In the genomic region with DNA sequence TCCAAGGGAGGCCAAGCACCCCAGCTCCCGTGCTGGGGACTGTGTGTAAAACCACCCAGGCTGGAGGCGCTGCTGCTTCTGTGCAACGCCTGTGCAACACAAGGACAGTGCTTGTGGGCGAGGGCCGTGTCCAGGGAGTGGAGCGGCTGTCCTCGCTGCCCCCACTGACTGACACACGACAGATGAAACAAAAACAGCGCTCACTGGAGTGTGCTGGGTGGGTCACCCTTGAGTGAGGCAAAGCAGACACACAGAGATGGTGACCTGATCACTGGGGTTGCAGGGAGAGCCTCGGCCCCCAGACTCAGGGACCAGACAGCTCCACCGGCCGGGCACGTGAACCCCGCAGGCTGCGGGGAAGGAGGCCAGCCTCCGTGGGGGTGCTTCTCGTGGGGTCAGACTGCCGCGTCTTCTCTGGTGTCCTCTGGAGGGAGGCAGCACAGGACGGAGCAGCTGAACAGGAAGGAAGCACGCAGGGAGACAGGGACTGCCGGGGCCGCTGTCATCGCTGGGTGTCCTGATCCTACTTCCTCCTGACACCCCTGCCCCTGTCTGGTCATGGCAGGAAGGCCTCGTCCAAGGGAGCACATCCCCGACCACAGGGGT, we compare ENCODE assay signal across 17 cellular contexts.
DNase-seq lines count a peak whose midpoint lies in the region; ATAC-seq and TF ChIP-seq lines count a peak whose summit lies in the region.
"Had no signal": no experiment of that assay in that cellular context is flagged by ENCODE, and none has a peak within 500 bp of the region (broad histone marks: within the 10 kb centered on the region; RNA-seq: fewer than 3 reads in every experiment).

No MANE protein-coding gene starts in this region.

- H3K4me1 Mint-ChIP-seq in nephron progenitor cell: peaks cover 40% of the 10 kb centered on the region
- H3K4me1 Mint-ChIP-seq: activated naive CD8-positive, alpha-beta T cell treated with anti-CD3 and anti-CD28 coated beads, Interleukin-2, amount 50 U/mL, for 24 hours had no signal

- no peaks in the 10 kb centered on the region for H3K36me3 Mint-ChIP-seq in nephron progenitor cell (ENCODE audit: low read depth)
- H3K36me3 Mint-ChIP-seq: activated CD8-positive, alpha-beta memory T cell treated with anti-CD3 and anti-CD28 coated beads, Interleukin-2, amount 10 ng/mL, durations not matched to agents 7 days and 5 days had no signal

- POLR2A ChIA-PET in GM10248 (lab: Yijun Ruan, JAX) (no interaction called here), OCI-LY7 (lab: Charles Lee) (interaction anchor here (0.8 kb wide), 1 partner anchor 18 kb away, joined by 3 read pairs; no protein-coding TSS in a partner anchor)

- H3K27ac ChIP-seq in OCI-LY7 (ENCODE audit: low read depth, low read length, poor library complexity, severe bottlenecking): no peak overlapping the region
- H3K27ac ChIP-seq: brain microvascular endothelial cell, colonic mucosa, transverse colon had no signal

- no peaks in the 10 kb centered on the region for H3K9me3 Mint-ChIP-seq in nephron progenitor cell
- H3K9me3 Mint-ChIP-seq: activated naive CD8-positive, alpha-beta T cell treated with anti-CD3 and anti-CD28 coated beads, Interleukin-2, amount 50 U/mL, for 24 hours; activated T-helper 2 cell treated with anti-CD3 and anti-CD28 coated beads, Interferon-gamma antibody, Interleukin-2, Interleukin-4, amounts not matched to agents 10 μg/mL and 5 μg/mL and 100 μg/mL, durations not matched to agents 14 hours and 24 hours and 36 hours had no signal

- DNase-seq in GM10248 (ENCODE audit: extremely low spot score) (peak; percentile 11), nephron progenitor cell (peak; percentile 26), OCI-LY7 (ENCODE audit: low spot score) (no peak), AG08395 (ENCODE audit: low spot score) (no peak)
- DNase-seq in activated effector memory CD4-positive, alpha-beta T cell treated with Interleukin-2 at 50 U/mL for 16 hours: no peak
- DNase-seq: activated CD4-positive, alpha-beta T cell treated with anti-CD3 and anti-CD28 coated beads for 4 hours; activated CD8-positive, alpha-beta memory T cell treated with anti-CD3 and anti-CD28 coated beads, Interleukin-2, amount 10 ng/mL, durations not matched to agents 7 days and 5 days; activated naive CD8-positive, alpha-beta T cell treated with anti-CD3 and anti-CD28 coated beads, Interleukin-2, amount 50 U/mL, for 24 hours; brain microvascular endothelial cell; colonic mucosa; NCI-H226; stimulated activated naive CD4-positive, alpha-beta T cell; transverse colon had no signal

- no peaks in the 10 kb centered on the region for H3K36me3 ChIP-seq in OCI-LY7 (ENCODE audit: insufficient read depth, low read length)
- H3K36me3 ChIP-seq: brain microvascular endothelial cell, colonic mucosa, transverse colon had no signal

- no peak overlapping the region for H3K4me3 ChIP-seq in OCI-LY7 (ENCODE audit: low read depth, low read length, poor library complexity, severe bottlenecking)
- H3K4me3 ChIP-seq: colonic mucosa, transverse colon had no signal

- no peaks in the 10 kb centered on the region for H3K9me2 ChIP-seq in OCI-LY7 (ENCODE audit: insufficient read depth, low read length)

- no peak overlapping the region for H2AFZ ChIP-seq in OCI-LY7 (ENCODE audit: low read length)

- no peaks in the 10 kb centered on the region for H3K4me1 ChIP-seq in OCI-LY7 (ENCODE audit: insufficient read depth, low read length, poor library complexity, severe bottlenecking)
- H3K4me1 ChIP-seq: colonic mucosa, transverse colon had no signal

- no peak for TF ChIP-seq CTCF in GM10248 (IDR thresholded peaks at IDR 0.05; ENCODE audit: control extremely low read depth, extremely low read depth, low read depth, missing control alignments)
- TF ChIP-seq CTCF in nephron progenitor cell (IDR thresholded peaks at IDR 0.05): no peak
- no peak for TF ChIP-seq CTCF in OCI-LY7 (conservative IDR thresholded peaks at IDR 0.05; ENCODE audit: low read length)

- H3K4me3 Mint-ChIP-seq in nephron progenitor cell: no peak overlapping the region
- H3K4me3 Mint-ChIP-seq: activated CD8-positive, alpha-beta memory T cell treated with anti-CD3 and anti-CD28 coated beads, Interleukin-2, amount 10 ng/mL, durations not matched to agents 7 days and 5 days; activated naive CD8-positive, alpha-beta T cell treated with anti-CD3 and anti-CD28 coated beads, Interleukin-2, amount 50 U/mL, for 24 hours had no signal

- H3K27ac Mint-ChIP-seq in nephron progenitor cell: no peak overlapping the region
- H3K27ac Mint-ChIP-seq: activated CD8-positive, alpha-beta memory T cell treated with anti-CD3 and anti-CD28 coated beads, Interleukin-2, amount 10 ng/mL, durations not matched to agents 7 days and 5 days; activated naive CD8-positive, alpha-beta T cell treated with anti-CD3 and anti-CD28 coated beads, Interleukin-2, amount 50 U/mL, for 24 hours; activated T-helper 2 cell treated with anti-CD3 and anti-CD28 coated beads, Interferon-gamma antibody, Interleukin-2, Interleukin-4, amounts not matched to agents 10 μg/mL and 5 μg/mL and 100 μg/mL, durations not matched to agents 14 hours and 24 hours and 36 hours had no signal

- H4K20me1 ChIP-seq in OCI-LY7 (ENCODE audit: insufficient read depth, low read length): no peaks in the 10 kb centered on the region

- H3K27me3 Mint-ChIP-seq in nephron progenitor cell (ENCODE audit: low read depth, poor library complexity): peaks cover 16% of the 10 kb centered on the region
- H3K27me3 Mint-ChIP-seq: activated CD8-positive, alpha-beta memory T cell treated with anti-CD3 and anti-CD28 coated beads, Interleukin-2, amount 10 ng/mL, durations not matched to agents 7 days and 5 days; activated naive CD8-positive, alpha-beta T cell treated with anti-CD3 and anti-CD28 coated beads, Interleukin-2, amount 50 U/mL, for 24 hours had no signal

- H3K79me2 ChIP-seq in OCI-LY7 (ENCODE audit: insufficient read depth, low read depth, low read length): no peaks in the 10 kb centered on the region

- CTCF ChIA-PET in GM10248 (lab: Yijun Ruan, JAX): no interaction called here
- CTCF ChIA-PET in OCI-LY7 (lab: Charles Lee; ENCODE audit: unreplicated experiment): no interaction called here

- intact Hi-C loops in OCI-LY7 (cut with micrococcal nuclease; ENCODE audit: unreplicated experiment): loop anchor here (5.0 kb wide), 1 partner anchor 44 kb away; no protein-coding TSS in a partner anchor

- peak; percentile 5 for ATAC-seq in GM18909 (IDR thresholded peaks at IDR 0.05; ENCODE audit: poor library complexity, unreplicated experiment)
- ATAC-seq in HG03354 (IDR thresholded peaks at IDR 0.05; ENCODE audit: poor library complexity, severe bottlenecking, unreplicated experiment): peak; percentile 19
- ATAC-seq in HG02588 (IDR thresholded peaks at IDR 0.05; ENCODE audit: unreplicated experiment): no peak
- ATAC-seq: activated CD8-positive, alpha-beta memory T cell treated with anti-CD3 and anti-CD28 coated beads, Interleukin-2, amount 10 ng/mL, durations not matched to agents 7 days and 5 days; activated naive CD8-positive, alpha-beta T cell treated with anti-CD3 and anti-CD28 coated beads, Interleukin-2, amount 50 U/mL, for 24 hours had no signal

- H3K9me3 ChIP-seq in OCI-LY7 (ENCODE audit: low read length): no peaks in the 10 kb centered on the region
- H3K9me3 ChIP-seq: colonic mucosa, transverse colon had no signal

- H3K4me2 ChIP-seq in OCI-LY7 (ENCODE audit: low read length): no peak overlapping the region

- BruUV-seq in OCI-LY7 (replicated peaks; lab: Mats Ljungman, UMichigan): no TSS peak

Comparison
In these comparisons a context has a peak if more than half of its experiments do, and no peak if none do; other contexts are left out.
1. DNase-seq: peak in GM10248 (single experiment) and nephron progenitor cell (single experiment); none in activated effector memory CD4-positive, alpha-beta T cell treated with Interleukin-2 at 50 U/mL for 16 hours (single experiment), OCI-LY7 (single experiment) and AG08395 (single experiment).